ENCODE assay signal across 22 cellular contexts in the genomic region with DNA sequence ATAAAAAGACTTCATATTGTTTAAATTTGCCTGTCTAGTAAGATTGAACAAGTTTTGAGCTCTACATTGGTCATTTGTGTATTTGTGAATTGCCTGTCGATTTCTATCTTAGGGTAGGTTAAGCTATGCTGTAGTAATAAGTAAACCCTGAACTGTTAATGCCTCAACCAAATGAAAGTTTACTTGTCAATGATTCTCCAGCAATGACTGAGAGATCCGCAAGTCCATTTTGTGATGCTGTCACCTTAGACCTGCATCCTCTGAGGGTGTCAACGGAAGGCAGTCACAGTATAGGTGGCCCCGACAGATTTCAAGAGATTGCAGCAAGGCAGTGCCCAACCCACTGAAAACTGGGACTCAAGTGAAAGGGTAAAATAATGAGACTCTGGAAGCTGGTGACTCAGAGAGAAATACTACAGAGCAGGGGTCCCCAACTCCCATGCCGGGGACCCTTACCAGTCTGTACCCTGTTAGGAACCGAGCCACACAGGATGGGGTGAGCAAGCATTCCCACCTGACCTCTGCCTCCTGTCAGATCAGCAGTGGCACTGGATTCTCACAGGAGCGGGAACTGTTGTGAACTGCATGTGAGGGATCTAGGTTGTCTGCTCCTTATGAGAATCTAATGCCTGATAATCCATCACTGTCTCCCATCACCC. TPM values are rescaled to one million over a fixed set of nuclear protein-coding genes. Genes with fewer than 3 reads are reported as not detected.
DNase-seq lines count a peak whose midpoint lies in the region; ATAC-seq, FAIRE-seq and TF ChIP-seq lines count a peak whose summit lies in the region.
"Had no signal": no experiment of that assay in that cellular context is flagged by ENCODE, and none has a peak within 500 bp of the region (broad histone marks: within the 10 kb centered on the region; RNA-seq: fewer than 3 reads in every experiment).

No MANE protein-coding gene starts in this region.

- DNase-seq in K562 (ENCODE audit: extremely low read depth in 1 of 4, low spot score in 3 of 4) (no peak), posterior vena cava (ENCODE audit: low spot score) (peak; percentile 35), NCI-H1417 (lab: John Stamatoyannopoulos, UW) (no peak)
- DNase-seq: ACHN; CD4-positive, alpha-beta T cell; COR-L47; DMS 273 treated with DMSO at 0.1 percent for 48 hours; DMS79 treated with DMSO at 0.1 percent for 48 hours; GOT3; Kasumi-1; NCI-H187 treated with DMSO at 0.1 percent for 48 hours; NCI-H510A; SIG-M5 had no signal

- intact Hi-C loops in K562 (cut with micrococcal nuclease), result no loop called here
- intact Hi-C loops in posterior vena cava (cut with DNase I), result no loop called here

- H3K27me3 ChIP-seq in K562 (ENCODE audit: control insufficient read depth in 2 of 2, insufficient read depth in 2 of 2, low read length in 2 of 2), result no peaks in the 10 kb centered on the region
- H3K27me3 ChIP-seq: BLaER1 had no signal

- no peaks in the 10 kb centered on the region for H4K20me1 ChIP-seq in K562 (replicated peaks; ENCODE audit: control insufficient read depth, insufficient read depth, low read length)
- H4K20me1 ChIP-seq: BLaER1 had no signal

- H3K4me1 ChIP-seq in K562 (replicated peaks in 1 of 2; ENCODE audit: control insufficient read depth in 2 of 2, insufficient read depth in 2 of 2, low read length in 2 of 2), result no peaks in the 10 kb centered on the region; a peak in 1 of 5 replicates
- H3K4me1 ChIP-seq: BLaER1 had no signal

- H3K36me3 ChIP-seq in K562 (ENCODE audit: control insufficient read depth, insufficient read depth, low read length), result no peaks in the 10 kb centered on the region
- H3K36me3 ChIP-seq: BLaER1 had no signal

- BruUV-seq in K562 (replicated peaks; lab: Mats Ljungman, UMichigan), result no TSS peak

- in situ Hi-C loops in K562 (cut with MboI), result no loop called here

- ATAC-seq in GM18867 (IDR thresholded peaks at IDR 0.05; ENCODE audit: unreplicated experiment) (peak; percentile 62), GM21619 (IDR thresholded peaks at IDR 0.05; ENCODE audit: unreplicated experiment) (peak; percentile 74), K562 (peak; percentile 49), HG03135 (IDR thresholded peaks at IDR 0.05; ENCODE audit: unreplicated experiment) (no peak), GM18502 (IDR thresholded peaks at IDR 0.05; ENCODE audit: poor library complexity, unreplicated experiment) (no peak)
- ATAC-seq: GM12878, HCT116, Panc1, SK-N-SH treated with all-trans-retinoic acid at 6 μM for 48 hours had no signal

- no peaks in the 10 kb centered on the region for H3K9me1 ChIP-seq in K562 (ENCODE audit: control insufficient read depth, insufficient read depth, low read length)

- TF ChIP-seq EP300 in K562 (IDR thresholded peaks at IDR 0.05; ENCODE audit: low read length), result no peak

- no peaks in the 10 kb centered on the region for H3K79me2 ChIP-seq in K562 (ENCODE audit: control insufficient read depth, insufficient read depth, low read length)

- no peak overlapping the region for H2AFZ ChIP-seq in K562 (ENCODE audit: low read depth, low read length)

- H3K4me3 ChIP-seq in K562, result no peak overlapping the region
- H3K4me3 ChIP-seq: BLaER1, GM12878 had no signal

- H3K9me3 ChIP-seq in K562 (replicated peaks; ENCODE audit: control insufficient read depth, insufficient read depth, low read depth, low read length), result no peaks in the 10 kb centered on the region
- H3K9me3 ChIP-seq: BLaER1 had no signal

- WGBS in K562 (ENCODE audit: insufficient coverage, low coverage, missing lambda C conversion rate), result 24% methylated on average over 7 of the region's 7 CpGs

- CTCF ChIA-PET in K562 (lab: Yijun Ruan, JAX; ENCODE audit: low intra/inter-chr PET ratio), result no interaction called here

- no peak overlapping the region for H3K4me2 ChIP-seq in K562 (ENCODE audit: insufficient read depth, low read length)
- H3K4me2 ChIP-seq: BLaER1 had no signal

- FAIRE-seq in K562 (lab: Jason Lieb, UNC), result no peak
- FAIRE-seq: GM12878 had no signal

- no peak for TF ChIP-seq RAD21 in K562 (CRISPR knock-in tag; conservative IDR thresholded peaks at IDR 0.05 in 1 of 2, IDR thresholded peaks at IDR 0.05 in 1 of 2)

- no peak overlapping the region for H3K27ac ChIP-seq in K562 (ENCODE audit: extremely low read depth, low read depth, low read length)
- H3K27ac ChIP-seq: BLaER1 had no signal

- POLR2A ChIA-PET in K562 (lab: Yijun Ruan, JAX), result interaction anchor here (0.7 to 1.6 kb wide), 3 partner anchors 9 to 12 kb away, joined by 3 to 5 read pairs (median 3); a partner anchor contains a TSS

- no peak for TF ChIP-seq POLR2A in K562 (conservative IDR thresholded peaks at IDR 0.05)

- no peak overlapping the region for H3K9ac ChIP-seq in K562 (ENCODE audit: insufficient read depth in 1 of 2, low read depth in 2 of 2, low read length in 2 of 2)
- H3K9ac ChIP-seq: BLaER1 had no signal

- TF ChIP-seq CTCF in K562 (IDR thresholded peaks at IDR 0.05 in 2 of 3, conservative IDR thresholded peaks at IDR 0.05 in 1 of 3; ENCODE audit: insufficient read depth in 2 of 3, low read depth in 1 of 3, low read length in 3 of 3), result no peak

TF ChIP-seq in K562, 482 proteins besides CTCF, POLR2A, EP300 and RAD21:
- TF ChIP-seq SMARCC2 (IDR thresholded peaks at IDR 0.05; ENCODE audit: low read depth), result no peak
- no peak for TF ChIP-seq SP2 (IDR thresholded peaks at IDR 0.05; ENCODE audit: extremely low read depth, low read depth, low read length, poor library complexity, severe bottlenecking)
- TF ChIP-seq, protein P1, sequence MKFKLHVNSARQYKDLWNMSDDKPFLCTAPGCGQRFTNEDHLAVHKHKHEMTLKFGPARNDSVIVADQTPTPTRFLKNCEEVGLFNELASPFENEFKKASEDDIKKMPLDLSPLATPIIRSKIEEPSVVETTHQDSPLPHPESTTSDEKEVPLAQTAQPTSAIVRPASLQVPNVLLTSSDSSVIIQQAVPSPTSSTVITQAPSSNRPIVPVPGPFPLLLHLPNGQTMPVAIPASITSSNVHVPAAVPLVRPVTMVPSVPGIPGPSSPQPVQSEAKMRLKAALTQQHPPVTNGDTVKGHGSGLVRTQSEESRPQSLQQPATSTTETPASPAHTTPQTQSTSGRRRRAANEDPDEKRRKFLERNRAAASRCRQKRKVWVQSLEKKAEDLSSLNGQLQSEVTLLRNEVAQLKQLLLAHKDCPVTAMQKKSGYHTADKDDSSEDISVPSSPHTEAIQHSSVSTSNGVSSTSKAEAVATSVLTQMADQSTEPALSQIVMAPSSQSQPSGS (CRISPR knock-in tag; IDR thresholded peaks at IDR 0.05), result no peak
- TF ChIP-seq ZNF354B (CRISPR knock-in tag; IDR thresholded peaks at IDR 0.05), result no peak

RNA-seq across cellular contexts. Expression of a gene that starts 10.8 kb away (rescaled TPM):
- total RNA-seq in K562 (2011; cell fraction: chromatin; rRNA removed; ENCODE audit: low replicate concordance), result 2.6 and 4.8 TPM in 2 replicates
- 1.1 and 1.8 TPM in 2 replicates for total RNA-seq in K562 (2011; cell fraction: nucleolus; rRNA removed)
- total RNA-seq in K562 (2011; cell fraction: nucleoplasm; rRNA removed), result 2.4 and 2.8 TPM in 2 replicates
- total RNA-seq in K562 (2014; rRNA removed) (3.7 and 3.8 TPM in 2 replicates), K562 (2014; rRNA removed; fragmentation: Illumina TruSeq; extraction: Trizol) (4.0 and 4.4 TPM in 2 replicates), K562 (2015; rRNA removed; fragmentation: Illumina TruSeq; extraction: Trizol) (5.4 and 6.1 TPM in 2 replicates), K562 (2021) (4.9 and 5.2 TPM in 2 replicates), posterior vena cava (10 to 100 TPM; 26.7 to 35.1 TPM)
- polyA plus RNA-seq in K562 (2011; rRNA removed) (5.7 and 6.1 TPM in 2 replicates), K562 (2014; fragmentation: Illumina TruSeq; extraction: Trizol) (5.8 and 6.5 TPM in 2 replicates), K562 (2014; fragmentation: Nextera tagmentation; extraction: Ambion mirVana) (1 to 10 TPM; 6.3 to 6.9 TPM), K562 (2014; rRNA removed) (4.2 and 6.2 TPM in 2 replicates)
- polyA plus RNA-seq in K562 (2011; cell fraction: cytosol; rRNA removed), result 4.8 and 5.3 TPM in 2 replicates
- 2.5 and 3.2 TPM in 2 replicates for polyA plus RNA-seq in K562 (2011; cell fraction: nucleus; rRNA removed)
- 7.6 and 14.7 TPM in 2 replicates for polyA plus RNA-seq in K562 (2012)
- polyA minus RNA-seq in K562 (2011; rRNA and poly(A)+ RNA removed), result 2.0 and 2.5 TPM in 2 replicates
- 1.0 and 2.8 TPM in 2 replicates for polyA minus RNA-seq in K562 (2011; cell fraction: cytosol; rRNA and poly(A)+ RNA removed)
- 0.81 and 1.00 TPM in 2 replicates for polyA minus RNA-seq in K562 (2011; cell fraction: nucleus; rRNA and poly(A)+ RNA removed)

RNA-seq across cellular contexts. Expression of a gene that starts 37.4 kb away (rescaled TPM):
- 23.7 and 27.5 TPM in 2 replicates for total RNA-seq in K562 (2011; cell fraction: chromatin; rRNA removed; ENCODE audit: low replicate concordance)
- total RNA-seq in K562 (2011; cell fraction: nucleolus; rRNA removed), result 15.1 and 22.0 TPM in 2 replicates
- total RNA-seq in K562 (2011; cell fraction: nucleoplasm; rRNA removed), result 25.2 and 36.9 TPM in 2 replicates
- total RNA-seq in K562 (2014; rRNA removed) (35.5 and 35.7 TPM in 2 replicates), K562 (2014; rRNA removed; fragmentation: Illumina TruSeq; extraction: Trizol) (41.8 and 51.1 TPM in 2 replicates), K562 (2015; rRNA removed; fragmentation: Illumina TruSeq; extraction: Trizol) (40.9 TPM in 2 replicates), K562 (2021) (39.9 and 45.3 TPM in 2 replicates), posterior vena cava (10 to 100 TPM; 29.7 to 30.7 TPM)
- polyA plus RNA-seq in K562 (2011; rRNA removed) (63.4 and 82.8 TPM in 2 replicates), K562 (2014; fragmentation: Illumina TruSeq; extraction: Trizol) (79.9 and 83.2 TPM in 2 replicates), K562 (2014; fragmentation: Nextera tagmentation; extraction: Ambion mirVana) (10 to 100 TPM; 14.7 to 15.9 TPM), K562 (2014; rRNA removed) (48.3 and 48.5 TPM in 2 replicates)
- 32.9 and 42.2 TPM in 2 replicates for polyA plus RNA-seq in K562 (2011; cell fraction: cytosol; rRNA removed)
- 29.2 and 32.9 TPM in 2 replicates for polyA plus RNA-seq in K562 (2011; cell fraction: nucleus; rRNA removed)
- 30.0 and 41.3 TPM in 2 replicates for polyA plus RNA-seq in K562 (2012)
- polyA minus RNA-seq in K562 (2011; rRNA and poly(A)+ RNA removed), result 91.6 and 99.5 TPM in 2 replicates
- 38.2 and 38.6 TPM in 2 replicates for polyA minus RNA-seq in K562 (2011; cell fraction: cytosol; rRNA and poly(A)+ RNA removed)
- polyA minus RNA-seq in K562 (2011; cell fraction: nucleus; rRNA and poly(A)+ RNA removed), result 6.6 and 14.6 TPM in 2 replicates

Comparison
In these comparisons a context has a peak if more than half of its experiments do, and no peak if none do; other contexts are left out.
1. ATAC-seq: peak in GM18867 (single experiment), GM21619 (single experiment) and K562 (single experiment); none in HG03135 (single experiment) and GM18502 (single experiment).